ENCODE assay signal across 1 cellular context in genomic region chr12:50084775-50085614, GRCh38.
TF ChIP-seq lines count a peak whose summit lies in the region.

TSS of gene SMARCD1 (plus strand) at chr12:50085342. CDS start at chr12:50085370, 28 bp downstream.

TF ChIP-seq in HepG2, 621 proteins besides CTCF, POLR2A, EP300 and RAD21 (continued from another document and continues in another):
- no peak for TF ChIP-seq LRRFIP1 (CRISPR knock-in tag; conservative IDR thresholded peaks at IDR 0.05)
- TF ChIP-seq SMAD1 (CRISPR knock-in tag; IDR thresholded peaks at IDR 0.05; ENCODE audit: borderline replicate concordance, low read depth) = no peak
- TF ChIP-seq ZNF629 (CRISPR knock-in tag; conservative IDR thresholded peaks at IDR 0.05) = no peak
- no peak for TF ChIP-seq ZFP41 (CRISPR knock-in tag; IDR thresholded peaks at IDR 0.05; ENCODE audit: borderline replicate concordance)
- TF ChIP-seq PRDM10 (CRISPR knock-in tag; IDR thresholded peaks at IDR 0.05; ENCODE audit: low read depth) = no peak
- peak; percentile 81 for TF ChIP-seq ELF1 (CRISPR knock-in tag; IDR thresholded peaks at IDR 0.05)
- TF ChIP-seq ZNF501 (CRISPR knock-in tag; IDR thresholded peaks at IDR 0.05) = peak; percentile 77
- TF ChIP-seq ATAD3A (CRISPR knock-in tag; IDR thresholded peaks at IDR 0.05) = no peak
- TF ChIP-seq CEBPG (CRISPR knock-in tag; IDR thresholded peaks at IDR 0.05) = no peak
- peak; percentile 58 for TF ChIP-seq HDAC2 (CRISPR knock-in tag; IDR thresholded peaks at IDR 0.05)
- TF ChIP-seq CERS6 (CRISPR knock-in tag; IDR thresholded peaks at IDR 0.05) = no peak
- no peak for TF ChIP-seq ADNP (CRISPR knock-in tag; IDR thresholded peaks at IDR 0.05)
- peak; percentile 66; the same call in 1 of the 2 replicates for TF ChIP-seq GMEB1 (CRISPR knock-in tag; IDR thresholded peaks at IDR 0.05; ENCODE audit: borderline replicate concordance)
- no peak for TF ChIP-seq ZNF790 (CRISPR knock-in tag; IDR thresholded peaks at IDR 0.05; ENCODE audit: borderline replicate concordance)
- no peak for TF ChIP-seq KDM6A (CRISPR knock-in tag; IDR thresholded peaks at IDR 0.05; ENCODE audit: low read depth)
- TF ChIP-seq JUN (CRISPR knock-in tag; IDR thresholded peaks at IDR 0.05) = no peak
- TF ChIP-seq ZBTB49 (CRISPR knock-in tag; IDR thresholded peaks at IDR 0.05; ENCODE audit: borderline replicate concordance) = no peak
- no peak for TF ChIP-seq ZNF841 (CRISPR knock-in tag; IDR thresholded peaks at IDR 0.05; ENCODE audit: borderline replicate concordance)
- no peak for TF ChIP-seq ZBTB14 (CRISPR knock-in tag; IDR thresholded peaks at IDR 0.05)
- no peak for TF ChIP-seq ZNF256 (CRISPR knock-in tag; conservative IDR thresholded peaks at IDR 0.05)
- peak; percentile 74 for TF ChIP-seq HNRNPLL (IDR thresholded peaks at IDR 0.05; ENCODE audit: low read depth, low read length, poor library complexity, severe bottlenecking)
- peak; percentile 82 for TF ChIP-seq PHF8 (CRISPR knock-in tag; IDR thresholded peaks at IDR 0.05)
- TF ChIP-seq NFE2 (CRISPR knock-in tag; IDR thresholded peaks at IDR 0.05) = 0 out of 2 replicates have a peak, but pooled peaks have one; percentile 42
- peak; percentile 47; the same call in 1 of the 2 replicates for TF ChIP-seq HOXA3 (CRISPR knock-in tag; IDR thresholded peaks at IDR 0.05)
- no peak for TF ChIP-seq SRF (IDR thresholded peaks at IDR 0.05; ENCODE audit: low read depth, low read length)
- no peak for TF ChIP-seq ZNF567 (CRISPR knock-in tag; IDR thresholded peaks at IDR 0.05; ENCODE audit: borderline replicate concordance)
- no peak for TF ChIP-seq FOXK2 (IDR thresholded peaks at IDR 0.05)
- no peak for TF ChIP-seq KDM1A (CRISPR knock-in tag; IDR thresholded peaks at IDR 0.05)
- 0 out of 2 replicates have a peak, but pooled peaks have one; percentile 24 for TF ChIP-seq AHDC1 (CRISPR knock-in tag; IDR thresholded peaks at IDR 0.05; ENCODE audit: borderline replicate concordance)
- TF ChIP-seq SP1 (IDR thresholded peaks at IDR 0.05) = no peak
- TF ChIP-seq SP1 (CRISPR knock-in tag; IDR thresholded peaks at IDR 0.05) = peak; percentile 33; the same call in 1 of the 2 replicates
- no peak for TF ChIP-seq ZNF691 (CRISPR knock-in tag; IDR thresholded peaks at IDR 0.05; ENCODE audit: borderline replicate concordance, low read depth)
- peak; percentile 86 for TF ChIP-seq HNF1B (CRISPR knock-in tag; IDR thresholded peaks at IDR 0.05)
- peak; percentile 47; the same call in 1 of the 2 replicates for TF ChIP-seq UBTF (CRISPR knock-in tag; IDR thresholded peaks at IDR 0.05)
